Comparison of ENCODE assay signal across 9 cellular contexts in genomic region chr9:134328841-134329575, GRCh38. TPM values are rescaled to one million over a fixed set of nuclear protein-coding genes. Genes with fewer than 3 reads are reported as not detected.
DNase-seq lines count a peak whose midpoint lies in the region; ATAC-seq and TF ChIP-seq lines count a peak whose summit lies in the region.
"Had no signal": no experiment of that assay in that cellular context is flagged by ENCODE, and none has a peak within 500 bp of the region (broad histone marks: within the 10 kb centered on the region; RNA-seq: fewer than 3 reads in every experiment).

No MANE protein-coding gene starts in this region.

- H3K4me1 ChIP-seq in ES-I3 (ENCODE audit: insufficient read depth, low read length) (peaks cover 12% of the 10 kb centered on the region; the same call in 1 of the 2 replicates), right atrium auricular region (peaks cover 0 to 83% of the 10 kb centered on the region in 2 donors)

- no peak for ATAC-seq in effector memory CD8-positive, alpha-beta T cell (replicated peaks)

- H3K36me3 ChIP-seq in ES-I3 (ENCODE audit: insufficient read depth, low read length), result no peaks in the 10 kb centered on the region
- no peaks in the 10 kb centered on the region for H3K36me3 ChIP-seq in right atrium auricular region

- DNase-seq in astrocyte of the spinal cord (ENCODE audit: low read depth, low spot score), result no peak
- peak; percentile 84 for DNase-seq in right atrium auricular region (ENCODE audit: low spot score)
- no peak for DNase-seq in skeletal muscle cell (ENCODE audit: low read depth)
- no peak for DNase-seq in iPS-NIHi7 (ENCODE audit: extremely low spot score)
- no peak for DNase-seq in NCI-H2107 (lab: John Stamatoyannopoulos, UW)
- DNase-seq in effector memory CD8-positive, alpha-beta T cell, result no peak
- DNase-seq in activated CD4-positive, CD25-positive, alpha-beta regulatory T cell treated with anti-CD3 and anti-CD28 coated beads, Interleukin-2, amount 50 U/mL, for 72 hours, result no peak
- DNase-seq: activated naive CD8-positive, alpha-beta T cell treated with anti-CD3 and anti-CD28 coated beads, Interleukin-2, amount 10 ng/mL, durations not matched to agents 7 days and 5 days had no signal

- H3K27ac ChIP-seq in right atrium auricular region, result peak overlapping the region; percentile 88 to 89

- H3K36me3 Mint-ChIP-seq in effector memory CD8-positive, alpha-beta T cell (ENCODE audit: insufficient read depth), result peaks cover 20% of the 10 kb centered on the region
- H3K36me3 Mint-ChIP-seq: activated naive CD8-positive, alpha-beta T cell treated with anti-CD3 and anti-CD28 coated beads, Interleukin-2, amount 10 ng/mL, durations not matched to agents 7 days and 5 days had no signal

- H3K27me3 ChIP-seq in right atrium auricular region, result no peaks in the 10 kb centered on the region

- H3K27ac Mint-ChIP-seq in effector memory CD8-positive, alpha-beta T cell, result peak overlapping the region in 1 of 2 donors; percentile 49
- H3K27ac Mint-ChIP-seq: activated naive CD8-positive, alpha-beta T cell treated with anti-CD3 and anti-CD28 coated beads, Interleukin-2, amount 10 ng/mL, durations not matched to agents 7 days and 5 days had no signal

- in situ Hi-C loops in astrocyte of the spinal cord (cut with HindIII; ENCODE audit: low sequenced_read_pairs), result no loop called here

- H3K9me3 ChIP-seq in ES-I3 (ENCODE audit: control insufficient read depth, insufficient read depth, low read length), result no peaks in the 10 kb centered on the region
- no peaks in the 10 kb centered on the region for H3K9me3 ChIP-seq in right atrium auricular region

- H3K9me3 Mint-ChIP-seq in effector memory CD8-positive, alpha-beta T cell, result no peaks in the 10 kb centered on the region
- H3K9me3 Mint-ChIP-seq: activated naive CD8-positive, alpha-beta T cell treated with anti-CD3 and anti-CD28 coated beads, Interleukin-2, amount 10 ng/mL, durations not matched to agents 7 days and 5 days had no signal

- no peaks in the 10 kb centered on the region for H3K27me3 Mint-ChIP-seq in effector memory CD8-positive, alpha-beta T cell

- H3K9ac ChIP-seq in ES-I3 (ENCODE audit: low read depth, low read length), result peak overlapping the region; percentile 3; the same call in 1 of the 2 replicates

- peaks cover 22 to 29% of the 10 kb centered on the region in 2 donors for H3K4me1 Mint-ChIP-seq in effector memory CD8-positive, alpha-beta T cell (ENCODE audit: low read depth in 2 of 2)

- peak overlapping the region; percentile 26 for H3K4me3 ChIP-seq in astrocyte of the spinal cord (ENCODE audit: low read depth, low read length)
- peak overlapping the region; percentile 73 to 80 for H3K4me3 ChIP-seq in right atrium auricular region
- peak overlapping the region; percentile 79 for H3K4me3 ChIP-seq in skeletal muscle cell (ENCODE audit: low read depth, low read length)

- no peak overlapping the region for H3K4me3 Mint-ChIP-seq in effector memory CD8-positive, alpha-beta T cell
- H3K4me3 Mint-ChIP-seq: activated naive CD8-positive, alpha-beta T cell treated with anti-CD3 and anti-CD28 coated beads, Interleukin-2, amount 10 ng/mL, durations not matched to agents 7 days and 5 days had no signal

- no peak for TF ChIP-seq CTCF in astrocyte of the spinal cord (IDR thresholded peaks at IDR 0.05; ENCODE audit: low read depth, low read length)
- TF ChIP-seq CTCF in right atrium auricular region (IDR thresholded peaks at IDR 0.05), result peak in 1 of 2 donors; percentile 32

RNA-seq across cellular contexts. Expression of gene RXRA, which starts 2.8 kb away (rescaled TPM):
- total RNA-seq in right atrium auricular region, result 10 to 100 TPM; 34.5 to 50.8 TPM

Comparison
In these comparisons a context has a peak if more than half of its experiments do, and no peak if none do; other contexts are left out.
1. H3K4me3 ChIP-seq: peak in every context shown above with its lines; median percentile 79 in skeletal muscle cell; 76 in right atrium auricular region; 26 in astrocyte of the spinal cord.